ENCODE assay signal across 24 cellular contexts in genomic region chr13:22903925-22904324, GRCh38.
"Had no signal": no experiment of that assay in that cellular context is flagged by ENCODE, and none has a peak within 500 bp of the region (broad histone marks: within the 10 kb centered on the region; RNA-seq: fewer than 3 reads in every experiment).

No MANE protein-coding gene starts in this region.

- H3K27ac Mint-ChIP-seq: naive thymus-derived CD4-positive, alpha-beta T cell; nephron progenitor cell; stimulated activated naive B cell treated with anti-CD40 and anti-IgM and Interleukin-4, amounts not matched to agents 10 μg/mL and 1 μg/mL and 100 μg/mL, for 72 hours; stimulated activated naive CD8-positive, alpha-beta T cell treated with anti-CD3 and anti-CD28 coated beads, Interleukin-15, amount 100 ng/mL, for 72 hours had no signal

- H3K9me3 Mint-ChIP-seq: stimulated activated naive CD8-positive, alpha-beta T cell treated with anti-CD3 and anti-CD28 coated beads, Interleukin-15, amount 100 ng/mL, for 72 hours had no signal

- DNase-seq: effector memory CD4-positive, alpha-beta T cell; kidney; left cardiac atrium; left ventricle myocardium superior; mesendoderm; naive thymus-derived CD4-positive, alpha-beta T cell; nephron progenitor cell; psoas muscle; retina; right lobe of liver; stimulated activated CD4-positive, alpha-beta T cell treated with anti-CD3 and anti-CD28 coated beads, Interleukin-15, amount 100 ng/mL, for 24 hours; stimulated activated CD4-positive, alpha-beta T cell treated with anti-CD3 and anti-CD28 coated beads, Interleukin-1b, Interleukin-23, amount 100 ng/mL, for 48 hours; stimulated activated CD4-positive, alpha-beta T cell treated with anti-CD3 and anti-CD28 coated beads, Interleukin-4, amount 100 ng/mL, for 24 hours; stimulated activated naive B cell treated with anti-CD40 and anti-IgM and Interleukin-4, amounts not matched to agents 10 μg/mL and 1 μg/mL and 100 μg/mL, for 72 hours; stimulated activated naive CD8-positive, alpha-beta T cell treated with anti-CD3 and anti-CD28 coated beads, Interleukin-15, amount 100 ng/mL, for 72 hours; testis; upper lobe of right lung had no signal

- H2AFZ ChIP-seq: hepatocyte, parathyroid adenoma had no signal

- H3K27ac ChIP-seq: epithelial cell of prostate, esophagus muscularis mucosa, gastroesophageal sphincter, hepatocyte, parathyroid adenoma, psoas muscle, right lobe of liver, testis, tibial nerve, upper lobe of right lung had no signal

- H3K36me3 Mint-ChIP-seq: naive thymus-derived CD4-positive, alpha-beta T cell; stimulated activated naive B cell treated with anti-CD40 and anti-IgM and Interleukin-4, amounts not matched to agents 10 μg/mL and 1 μg/mL and 100 μg/mL, for 72 hours had no signal

- H3K4me1 ChIP-seq: esophagus muscularis mucosa, gastroesophageal sphincter, parathyroid adenoma, psoas muscle, right lobe of liver, testis, tibial nerve, upper lobe of right lung had no signal

- H3K9me3 ChIP-seq: esophagus muscularis mucosa, gastroesophageal sphincter, psoas muscle, right lobe of liver, testis, tibial nerve, upper lobe of right lung had no signal

- H3K4me3 Mint-ChIP-seq: naive thymus-derived CD4-positive, alpha-beta T cell; nephron progenitor cell; stimulated activated naive B cell treated with anti-CD40 and anti-IgM and Interleukin-4, amounts not matched to agents 10 μg/mL and 1 μg/mL and 100 μg/mL, for 72 hours; stimulated activated naive CD8-positive, alpha-beta T cell treated with anti-CD3 and anti-CD28 coated beads, Interleukin-15, amount 100 ng/mL, for 72 hours had no signal

- H3K9ac ChIP-seq: parathyroid adenoma had no signal

- H3K4me3 ChIP-seq: esophagus muscularis mucosa, gastroesophageal sphincter, hepatocyte, lung, psoas muscle, right lobe of liver, testis, tibial nerve, upper lobe of right lung had no signal

- H3K4me2 ChIP-seq: hepatocyte had no signal

- H3K4me1 Mint-ChIP-seq: naive thymus-derived CD4-positive, alpha-beta T cell; nephron progenitor cell; stimulated activated naive B cell treated with anti-CD40 and anti-IgM and Interleukin-4, amounts not matched to agents 10 μg/mL and 1 μg/mL and 100 μg/mL, for 72 hours; stimulated activated naive CD8-positive, alpha-beta T cell treated with anti-CD3 and anti-CD28 coated beads, Interleukin-15, amount 100 ng/mL, for 72 hours had no signal

- H3K79me2 ChIP-seq: hepatocyte, parathyroid adenoma had no signal

- H3K27me3 ChIP-seq: esophagus muscularis mucosa, gastroesophageal sphincter, hepatocyte, right lobe of liver, testis, tibial nerve, upper lobe of right lung had no signal

- H3K36me3 ChIP-seq: esophagus muscularis mucosa, gastroesophageal sphincter, right lobe of liver, tibial nerve, upper lobe of right lung had no signal

- FAIRE-seq: kidney had no signal
